ENCODE assay signal across 18 cellular contexts in genomic region chr1:89939059-89939570, GRCh38. TPM values are rescaled to one million over a fixed set of nuclear protein-coding genes. Genes with fewer than 3 reads are reported as not detected.
DNase-seq lines count a peak whose midpoint lies in the region; ATAC-seq and TF ChIP-seq lines count a peak whose summit lies in the region.
"Had no signal": no experiment of that assay in that cellular context is flagged by ENCODE, and none has a peak within 500 bp of the region (broad histone marks: within the 10 kb centered on the region; RNA-seq: fewer than 3 reads in every experiment).

No MANE protein-coding gene starts in this region.

- peaks cover 42% of the 10 kb centered on the region for H3K4me1 Mint-ChIP-seq in CD14-positive monocyte

- H2BK12ac ChIP-seq in neuronal stem cell (ENCODE audit: low read length) = no peak overlapping the region

- peak overlapping the region; percentile 43 for H3K27ac ChIP-seq in neuronal stem cell (replicated peaks; ENCODE audit: low read length)
- H3K27ac ChIP-seq in testis = peak overlapping the region in 1 of 2 donors; percentile 12
- H3K27ac ChIP-seq: neutrophil, stomach had no signal

- peaks cover 6 to 39% of the 10 kb centered on the region in 2 donors for H3K36me3 ChIP-seq in neuronal stem cell (replicated peaks in 1 of 2; ENCODE audit: control insufficient read depth in 2 of 2, insufficient read depth in 2 of 2, low read length in 2 of 2)
- H3K36me3 ChIP-seq in testis (ENCODE audit: low read depth, missing control alignments) = no peaks in the 10 kb centered on the region

- H3K4me1 ChIP-seq in neuronal stem cell (ENCODE audit: control insufficient read depth in 2 of 2, insufficient read depth in 1 of 2, low read depth in 1 of 2, low read length in 2 of 2) (peaks cover 15 to 36% of the 10 kb centered on the region in 2 donors), testis (peaks cover 15% of the 10 kb centered on the region)

- TF ChIP-seq POLR2A in testis (IDR thresholded peaks at IDR 0.05) = no peak

- no peak overlapping the region for H3K4me3 Mint-ChIP-seq in CD14-positive monocyte

- peak overlapping the region; percentile 34 for H3K4me2 ChIP-seq in neuronal stem cell (ENCODE audit: insufficient read depth, low read length, poor library complexity, severe bottlenecking)

- H3K9me3 Mint-ChIP-seq in CD14-positive monocyte = peaks cover 0 to 2% (median 0%) of the 10 kb centered on the region in 7 donors

- H2BK120ac ChIP-seq in neuronal stem cell (ENCODE audit: low read depth, low read length) = no peak overlapping the region

- no peak overlapping the region for H2AK5ac ChIP-seq in neuronal stem cell (ENCODE audit: low read depth, low read length)

- peaks cover 38 to 44% of the 10 kb centered on the region in 2 donors for H3K36me3 Mint-ChIP-seq in CD14-positive monocyte

- no peak overlapping the region for H3K9ac ChIP-seq in neuronal stem cell (ENCODE audit: low read depth, low read length, poor library complexity)

- H4K8ac ChIP-seq in neuronal stem cell (ENCODE audit: low read depth, low read length) = no peak overlapping the region

- TF ChIP-seq CTCF in CD14-positive monocyte (IDR thresholded peaks at IDR 0.05) = no peak
- TF ChIP-seq CTCF in testis (IDR thresholded peaks at IDR 0.05) = no peak

- H3K27me3 Mint-ChIP-seq in CD14-positive monocyte (ENCODE audit: low read depth in 3 of 3) = no peaks in the 10 kb centered on the region

- no peak overlapping the region for H4K91ac ChIP-seq in neuronal stem cell (ENCODE audit: low read depth, low read length, poor library complexity)

- no peak overlapping the region for H2AFZ ChIP-seq in neuronal stem cell (ENCODE audit: low read length)

- no peak overlapping the region for H2BK5ac ChIP-seq in neuronal stem cell (ENCODE audit: low read length)

- intact Hi-C loops in CD14-positive monocyte (cut with micrococcal nuclease) = no loop called here
- intact Hi-C loops in head of caudate nucleus (cut with DNase I) = loop anchor here (5.0 to 10.0 kb wide), 2 partner anchors 46 to 107 kb away; no protein-coding TSS in a partner anchor
- intact Hi-C loops in testis (cut with DNase I; ENCODE audit: low total_unique reads) = no loop called here

- H2BK15ac ChIP-seq in neuronal stem cell (ENCODE audit: low read length) = no peak overlapping the region

- DNase-seq in CD14-positive monocyte (ENCODE audit: low spot score) (no peak), RPMI7951 (ENCODE audit: low read depth) (peak; percentile 32), head of caudate nucleus (peak; percentile 36 to 87 (median 73)), neuronal stem cell (ENCODE audit: low spot score) (peak; percentile 17), testis (no peak), MV-4-11 (lab: John Stamatoyannopoulos, UW) (no peak), NCI-H526 (lab: John Stamatoyannopoulos, UW) (no peak)
- DNase-seq: activated naive CD4-positive, alpha-beta T cell treated with anti-CD3 and anti-CD28 coated beads, Interleukin-2, amount 50 U/mL, for 16 hours; activated T-cell treated with anti-CD3 and anti-CD28 coated beads, Interleukin-2, amount 50 U/mL, for 48 hours; Caco-2; H7; NCI-H1930; NCI-H524; stomach had no signal

- no peak for ATAC-seq in GM18867 (IDR thresholded peaks at IDR 0.05; ENCODE audit: unreplicated experiment)
- ATAC-seq: esophagus mucosa had no signal

- H3K4me3 ChIP-seq in neuronal stem cell (ENCODE audit: low read length in 2 of 2) = no peak overlapping the region
- no peak overlapping the region for H3K4me3 ChIP-seq in testis
- H3K4me3 ChIP-seq: SJSA1, stomach had no signal

- peak overlapping the region in 5 of 7 donors; percentile 6 to 92 (median 63) for H3K27ac Mint-ChIP-seq in CD14-positive monocyte

- WGBS in neuronal stem cell (ENCODE audit: extremely low coverage in 2 of 2, insufficient read length in 2 of 2, insufficient replicate concordance in 1 of 2), 2 donors = no CpG with 5 or more reads among the region's 7 CpGs
- 54 to 74% methylated on average over 7 of the region's 7 CpGs for WGBS in testis, 2 donors

- H3K23ac ChIP-seq in neuronal stem cell (ENCODE audit: low read depth, low read length, poor library complexity) = no peak overlapping the region

- H3K18ac ChIP-seq in neuronal stem cell (ENCODE audit: low read length) = peak overlapping the region; percentile 7

- no peak overlapping the region for H3K4ac ChIP-seq in neuronal stem cell (ENCODE audit: low read length)

- H3K27me3 ChIP-seq in neuronal stem cell (ENCODE audit: control insufficient read depth in 3 of 3, insufficient read depth in 3 of 3, low read depth in 1 of 3, low read length in 3 of 3) (no peaks in the 10 kb centered on the region), testis (no peaks in the 10 kb centered on the region)
- H3K27me3 ChIP-seq: neutrophil, SJSA1, stomach had no signal

- H3K9me3 ChIP-seq in neuronal stem cell (replicated peaks in 1 of 2; ENCODE audit: control insufficient read depth in 2 of 2, insufficient read depth in 1 of 2, low read depth in 1 of 2, low read length in 2 of 2) = no peaks in the 10 kb centered on the region
- H3K9me3 ChIP-seq in testis = no peaks in the 10 kb centered on the region
- H3K9me3 ChIP-seq: Caco-2, neutrophil, SJSA1, stomach had no signal

- H3K79me1 ChIP-seq in neuronal stem cell (ENCODE audit: low read depth, low read length) = no peaks in the 10 kb centered on the region

- H3K14ac ChIP-seq in neuronal stem cell (ENCODE audit: low read length) = no peak overlapping the region

RNA-seq across cellular contexts. Expression of gene ZNF326, which starts 55.8 kb away (rescaled TPM):
- polyA plus RNA-seq in CD14-positive monocyte = 1 to 10 TPM; 3.8 to 4.5 TPM
- total RNA-seq in RPMI7951 (2014; rRNA removed; shearing (Covaris generic)) = 6.3 and 7.9 TPM in 2 replicates
- polyA plus RNA-seq in neuronal stem cell (2013, experiment 1 of 2) = 18.0 TPM
- 18.2 TPM for polyA plus RNA-seq in neuronal stem cell (2013, experiment 2 of 2)
- 10 to 100 TPM; 28.6 to 30.2 TPM for total RNA-seq in testis
- polyA plus RNA-seq in testis (ENCODE audit: insufficient read depth, low read depth, low replicate concordance) = 9.5 TPM

Comparison
In these comparisons a context has a peak if more than half of its experiments do, and no peak if none do; other contexts are left out.
1. DNase-seq: peak in RPMI7951 (single experiment), head of caudate nucleus (42 of 42) and neuronal stem cell (single experiment); none in CD14-positive monocyte (single experiment), testis (single experiment), MV-4-11 (single experiment) and NCI-H526 (0 of 2).